Comparison of ENCODE assay signal across 18 cellular contexts in the genomic region with DNA sequence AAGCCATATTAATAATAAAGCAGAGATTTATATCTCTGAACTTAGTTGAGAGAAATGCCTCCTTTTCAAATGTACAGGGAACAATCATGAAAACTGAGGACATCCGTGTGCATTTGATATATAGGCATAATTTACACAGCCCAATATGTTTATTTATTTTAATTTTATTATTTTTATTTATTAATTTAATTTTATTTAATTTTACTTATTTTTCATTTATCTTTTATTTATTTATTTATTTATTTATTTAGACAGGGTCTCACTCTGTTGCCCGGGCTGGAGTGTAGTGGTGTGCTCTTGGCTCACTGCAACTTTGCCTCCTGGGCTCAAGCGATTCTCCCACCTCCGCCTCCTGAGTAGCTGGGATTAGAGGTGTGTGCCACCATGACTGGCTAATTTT. TPM values are rescaled to one million over a fixed set of nuclear protein-coding genes. Genes with fewer than 3 reads are reported as not detected.
DNase-seq lines count a peak whose midpoint lies in the region; ATAC-seq and TF ChIP-seq lines count a peak whose summit lies in the region.
"Had no signal": no experiment of that assay in that cellular context is flagged by ENCODE, and none has a peak within 500 bp of the region (broad histone marks: within the 10 kb centered on the region; RNA-seq: fewer than 3 reads in every experiment).

No MANE protein-coding gene starts in this region.

- TF ChIP-seq CTCF in WTC11 (IDR thresholded peaks at IDR 0.05) = no peak

- H3K36me3 Mint-ChIP-seq in WTC11 = no peaks in the 10 kb centered on the region
- peaks cover 42 to 46% of the 10 kb centered on the region in 2 donors for H3K36me3 Mint-ChIP-seq in naive B cell
- no peaks in the 10 kb centered on the region for H3K36me3 Mint-ChIP-seq in T-helper 2 cell treated with Interferon-gamma antibody and Interleukin-4, amounts not matched to agents 5 μg/mL and 100 μg/mL, for 36 hours (ENCODE audit: low read depth)

- H3K9ac ChIP-seq in BLaER1 treated with 17β-estradiol and CSF1 and Interleukin-3, amounts not matched to agents 10 nM and 100 nM = no peak overlapping the region

- peaks cover 86% of the 10 kb centered on the region for H3K27me3 Mint-ChIP-seq in WTC11 (ENCODE audit: low read depth)
- no peaks in the 10 kb centered on the region for H3K27me3 Mint-ChIP-seq in naive B cell
- peaks cover 25% of the 10 kb centered on the region for H3K27me3 Mint-ChIP-seq in T-helper 2 cell treated with Interferon-gamma antibody and Interleukin-4, amounts not matched to agents 5 μg/mL and 100 μg/mL, for 36 hours (ENCODE audit: low read depth)

- H3K4me3 Mint-ChIP-seq in WTC11 (no peak overlapping the region), naive B cell (peak overlapping the region; percentile 55 to 88 (median 80))
- H3K4me3 Mint-ChIP-seq in T-helper 2 cell treated with Interferon-gamma antibody and Interleukin-4, amounts not matched to agents 5 μg/mL and 100 μg/mL, for 36 hours = no peak overlapping the region
- H3K4me3 Mint-ChIP-seq: CD4-positive, alpha-beta T cell; HFFc6; IgD-negative memory B cell had no signal

- no peaks in the 10 kb centered on the region for H3K27me3 ChIP-seq in BLaER1 treated with 17β-estradiol and CSF1 and Interleukin-3, amounts not matched to agents 10 nM and 100 nM

- DNase-seq in WTC11 (ENCODE audit: low spot score) = no peak
- DNase-seq in naive B cell = no peak
- DNase-seq in T-helper 2 cell treated with Interferon-gamma antibody and Interleukin-4, amounts not matched to agents 5 μg/mL and 100 μg/mL, for 36 hours (ENCODE audit: low spot score) = no peak
- DNase-seq in NCI-H2227 treated with DMSO at 0.1 percent for 48 hours (lab: John Stamatoyannopoulos, UW) = no peak
- DNase-seq: Caco-2; CD4-positive, alpha-beta T cell; GOT3; H7; HFFc6; KBM-7 had no signal

- ATAC-seq in WTC11 = no peak
- ATAC-seq in naive B cell (ENCODE audit: low read depth in 2 of 2) = no peak
- no peak for ATAC-seq in GM18907 (IDR thresholded peaks at IDR 0.05; ENCODE audit: unreplicated experiment)
- ATAC-seq: HCT116, HepG2 had no signal

- no peaks in the 10 kb centered on the region; a peak in 1 of 22 replicates for H3K9me3 ChIP-seq in BLaER1 treated with 17β-estradiol and CSF1 and Interleukin-3, amounts not matched to agents 10 nM and 100 nM (replicated peaks in 1 of 11)
- H3K9me3 ChIP-seq: Caco-2 had no signal

- H3K27ac ChIP-seq in BLaER1 treated with 17β-estradiol and CSF1 and Interleukin-3, amounts not matched to agents 10 nM and 100 nM = peak overlapping the region in 3 of 11 experiments; percentile 15 to 44 (median 38); a peak in 2 of 22 replicates
- H3K27ac ChIP-seq: C4-2B had no signal

- peaks cover 23 to 99% (median 84%) of the 10 kb centered on the region in 10 experiments for H3K4me1 ChIP-seq in BLaER1 treated with 17β-estradiol and CSF1 and Interleukin-3, amounts not matched to agents 10 nM and 100 nM
- H3K4me1 ChIP-seq: Caco-2 had no signal

- no peak overlapping the region for H3K27ac Mint-ChIP-seq in WTC11
- H3K27ac Mint-ChIP-seq in naive B cell = peak overlapping the region; percentile 85 to 98 (median 93)
- H3K27ac Mint-ChIP-seq in T-helper 2 cell treated with Interferon-gamma antibody and Interleukin-4, amounts not matched to agents 5 μg/mL and 100 μg/mL, for 36 hours = no peak overlapping the region
- H3K27ac Mint-ChIP-seq: CD4-positive, alpha-beta T cell; HFFc6; IgD-negative memory B cell had no signal

- H4K20me1 ChIP-seq in BLaER1 treated with 17β-estradiol and CSF1 and Interleukin-3, amounts not matched to agents 10 nM and 100 nM = no peaks in the 10 kb centered on the region

- POLR2A ChIA-PET in WTC11 (lab: Charles Lee) = no interaction called here

- H3K4me2 ChIP-seq in BLaER1 treated with 17β-estradiol and CSF1 and Interleukin-3, amounts not matched to agents 10 nM and 100 nM = peak overlapping the region in 7 of 11 experiments; percentile 11 to 93 (median 65); a peak in 9 of 22 replicates

- CTCF ChIA-PET in WTC11 (lab: Charles Lee) = no interaction called here

- H3K4me1 Mint-ChIP-seq in WTC11 (peaks cover 47% of the 10 kb centered on the region), naive B cell (peaks cover 68 to 90% (median 90%) of the 10 kb centered on the region in 3 donors)
- no peaks in the 10 kb centered on the region for H3K4me1 Mint-ChIP-seq in T-helper 2 cell treated with Interferon-gamma antibody and Interleukin-4, amounts not matched to agents 5 μg/mL and 100 μg/mL, for 36 hours (ENCODE audit: low read depth)
- H3K4me1 Mint-ChIP-seq: IgD-negative memory B cell had no signal

- H3K9me3 Mint-ChIP-seq in WTC11 = no peaks in the 10 kb centered on the region
- no peaks in the 10 kb centered on the region for H3K9me3 Mint-ChIP-seq in naive B cell
- H3K9me3 Mint-ChIP-seq in T-helper 2 cell treated with Interferon-gamma antibody and Interleukin-4, amounts not matched to agents 5 μg/mL and 100 μg/mL, for 36 hours = no peaks in the 10 kb centered on the region
- H3K9me3 Mint-ChIP-seq: CD4-positive, alpha-beta T cell had no signal

- no peak overlapping the region for H3K4me3 ChIP-seq in BLaER1 treated with 17β-estradiol and CSF1 and Interleukin-3, amounts not matched to agents 10 nM and 100 nM

- H3K36me3 ChIP-seq in BLaER1 treated with 17β-estradiol and CSF1 and Interleukin-3, amounts not matched to agents 10 nM and 100 nM = peaks cover 0 to 33% (median 20%) of the 10 kb centered on the region in 11 experiments; a peak in 14 of 22 replicates

TF ChIP-seq in WTC11, 78 proteins besides CTCF, POLR2A, EP300 and RAD21:
- TF ChIP-seq HMGA2 (CRISPR knock-in tag; IDR thresholded peaks at IDR 0.05) = peak; percentile 98
- no peak for TF ChIP-seq ESRRA (CRISPR knock-in tag; IDR thresholded peaks at IDR 0.05; ENCODE audit: borderline replicate concordance)

RNA-seq across cellular contexts. Expression of gene TCL1A, which starts 8.4 kb away (rescaled TPM):
- total RNA-seq in WTC11 (2021) = 1.1 to 2.9 TPM (median 2.8 TPM) in 3 replicates
- polyA plus RNA-seq in naive B cell (ENCODE audit: low read depth in 6 of 6) = 1,000 to 10,000 TPM; 3,311 to 6,921 (median 4,382) TPM
- total RNA-seq: A673; Caco-2; CD4-positive, alpha-beta T cell; H7; HepG2; HFFc6 had no signal
- polyA plus RNA-seq: AG04450, HepG2 had no signal

RNA-seq across cellular contexts. Expression of gene TCL1B, which starts 19.3 kb away (rescaled TPM):
- 5.7 to 7.2 TPM (median 7.0 TPM) in 3 replicates for total RNA-seq in WTC11 (2021)
- 10 to 100 TPM; 15.0 to 44.0 (median 35.9) TPM for polyA plus RNA-seq in naive B cell (ENCODE audit: low read depth in 6 of 6)
- total RNA-seq: Caco-2; CD4-positive, alpha-beta T cell; HepG2; HFFc6 had no signal
- polyA plus RNA-seq: AG04450, HepG2, IgD-negative memory B cell had no signal

Comparison
In these comparisons a context has a peak if more than half of its experiments do, and no peak if none do; other contexts are left out.
1. H3K27ac Mint-ChIP-seq: peak in naive B cell (6 of 6); none in WTC11 (single experiment) and T-helper 2 cell treated with Interferon-gamma antibody and Interleukin-4, amounts not matched to agents 5 μg/mL and 100 μg/mL, for 36 hours (single experiment).
2. H3K4me3 Mint-ChIP-seq: peak in naive B cell (8 of 8); none in WTC11 (single experiment) and T-helper 2 cell treated with Interferon-gamma antibody and Interleukin-4, amounts not matched to agents 5 μg/mL and 100 μg/mL, for 36 hours (single experiment).